In the genomic region with DNA sequence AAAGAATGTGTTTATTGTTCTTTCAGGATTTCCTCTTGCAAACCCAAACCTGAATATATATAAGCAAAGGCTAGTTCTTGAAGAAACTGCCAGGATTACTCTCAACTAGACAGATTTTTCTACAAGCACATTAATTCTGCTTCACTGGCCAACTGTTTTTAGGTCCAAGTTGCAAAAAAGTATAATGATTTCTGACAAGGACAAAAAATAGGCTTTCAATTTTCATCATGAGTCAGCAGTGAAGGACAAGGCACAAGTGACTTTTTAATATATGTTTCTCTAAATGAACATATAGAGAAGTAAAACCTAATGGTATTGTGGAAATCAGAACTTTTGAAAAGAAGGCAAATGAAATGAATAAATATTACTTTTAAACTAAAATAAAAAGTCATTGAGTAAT, we compare ENCODE assay signal across 17 cellular contexts.
DNase-seq lines count a peak whose midpoint lies in the region; ATAC-seq lines count a peak whose summit lies in the region.
"Had no signal": no experiment of that assay in that cellular context is flagged by ENCODE, and none has a peak within 500 bp of the region (broad histone marks: within the 10 kb centered on the region; RNA-seq: fewer than 3 reads in every experiment).

No MANE protein-coding gene starts in this region.

- ATAC-seq in GM18868 (IDR thresholded peaks at IDR 0.05; ENCODE audit: unreplicated experiment) = peak; percentile 75
- ATAC-seq in GM21619 (IDR thresholded peaks at IDR 0.05; ENCODE audit: unreplicated experiment) = peak; percentile 62
- peak; percentile 60 for ATAC-seq in HG03442 (IDR thresholded peaks at IDR 0.05; ENCODE audit: unreplicated experiment)
- ATAC-seq in activated CD8-positive, alpha-beta memory T cell treated with anti-CD3 and anti-CD28 coated beads, Interleukin-2, amount 10 ng/mL, durations not matched to agents 7 days and 5 days = no peak
- ATAC-seq in GM21717 (IDR thresholded peaks at IDR 0.05; ENCODE audit: unreplicated experiment) = no peak
- ATAC-seq: left lung had no signal

- no peak overlapping the region for H3K4me3 Mint-ChIP-seq in activated CD8-positive, alpha-beta memory T cell treated with anti-CD3 and anti-CD28 coated beads, Interleukin-2, amount 10 ng/mL, durations not matched to agents 7 days and 5 days
- H3K4me3 Mint-ChIP-seq: activated CD4-positive, alpha-beta T cell treated with anti-CD3 and anti-CD28 coated beads, Interleukin-2, amount 10 ng/mL, durations not matched to agents 7 days and 5 days; B cell; H9; neural progenitor cell had no signal

- CTCF ChIA-PET in activated CD8-positive, alpha-beta memory T cell treated with anti-CD3 and anti-CD28 coated beads, Interleukin-2, amount 10 ng/mL, durations not matched to agents 7 days and 5 days (lab: Charles Lee) = no interaction called here

- H3K9me3 Mint-ChIP-seq in activated CD8-positive, alpha-beta memory T cell treated with anti-CD3 and anti-CD28 coated beads, Interleukin-2, amount 10 ng/mL, durations not matched to agents 7 days and 5 days (ENCODE audit: low read depth) = peaks cover 2% of the 10 kb centered on the region
- H3K9me3 Mint-ChIP-seq: activated CD4-positive, alpha-beta T cell treated with anti-CD3 and anti-CD28 coated beads, Interleukin-2, amount 10 ng/mL, durations not matched to agents 7 days and 5 days; H9; neural progenitor cell had no signal

- no peak overlapping the region for H3K27ac Mint-ChIP-seq in activated CD8-positive, alpha-beta memory T cell treated with anti-CD3 and anti-CD28 coated beads, Interleukin-2, amount 10 ng/mL, durations not matched to agents 7 days and 5 days
- H3K27ac Mint-ChIP-seq: activated CD4-positive, alpha-beta T cell treated with anti-CD3 and anti-CD28 coated beads, Interleukin-2, amount 10 ng/mL, durations not matched to agents 7 days and 5 days; B cell; H9; neural progenitor cell had no signal

- H3K4me1 Mint-ChIP-seq in activated CD8-positive, alpha-beta memory T cell treated with anti-CD3 and anti-CD28 coated beads, Interleukin-2, amount 10 ng/mL, durations not matched to agents 7 days and 5 days = peaks cover 4% of the 10 kb centered on the region
- H3K4me1 Mint-ChIP-seq: B cell had no signal

- DNase-seq in AG08396 (ENCODE audit: low spot score) (no peak), NCI-H1092 (lab: John Stamatoyannopoulos, UW) (no peak)
- DNase-seq in activated CD8-positive, alpha-beta memory T cell treated with anti-CD3 and anti-CD28 coated beads, Interleukin-2, amount 10 ng/mL, durations not matched to agents 7 days and 5 days = no peak
- DNase-seq: activated CD4-positive, alpha-beta T cell treated with anti-CD3 and anti-CD28 coated beads, Interleukin-2, amount 10 ng/mL, durations not matched to agents 7 days and 5 days; activated naive CD4-positive, alpha-beta T cell; aorta; glutamatergic neuron; H9; left lung; MG63; NCI-H1930 had no signal

- peaks cover 25% of the 10 kb centered on the region for H3K36me3 Mint-ChIP-seq in activated CD8-positive, alpha-beta memory T cell treated with anti-CD3 and anti-CD28 coated beads, Interleukin-2, amount 10 ng/mL, durations not matched to agents 7 days and 5 days

- H3K27me3 Mint-ChIP-seq in activated CD8-positive, alpha-beta memory T cell treated with anti-CD3 and anti-CD28 coated beads, Interleukin-2, amount 10 ng/mL, durations not matched to agents 7 days and 5 days = no peaks in the 10 kb centered on the region
- H3K27me3 Mint-ChIP-seq: activated CD4-positive, alpha-beta T cell treated with anti-CD3 and anti-CD28 coated beads, Interleukin-2, amount 10 ng/mL, durations not matched to agents 7 days and 5 days had no signal

Comparison
In these comparisons a context has a peak if more than half of its experiments do, and no peak if none do; other contexts are left out.
1. ATAC-seq: peak in GM18868 (single experiment), GM21619 (single experiment) and HG03442 (single experiment); none in activated CD8-positive, alpha-beta memory T cell treated with anti-CD3 and anti-CD28 coated beads, Interleukin-2, amount 10 ng/mL, durations not matched to agents 7 days and 5 days (single experiment) and GM21717 (single experiment).